In the genomic region with DNA sequence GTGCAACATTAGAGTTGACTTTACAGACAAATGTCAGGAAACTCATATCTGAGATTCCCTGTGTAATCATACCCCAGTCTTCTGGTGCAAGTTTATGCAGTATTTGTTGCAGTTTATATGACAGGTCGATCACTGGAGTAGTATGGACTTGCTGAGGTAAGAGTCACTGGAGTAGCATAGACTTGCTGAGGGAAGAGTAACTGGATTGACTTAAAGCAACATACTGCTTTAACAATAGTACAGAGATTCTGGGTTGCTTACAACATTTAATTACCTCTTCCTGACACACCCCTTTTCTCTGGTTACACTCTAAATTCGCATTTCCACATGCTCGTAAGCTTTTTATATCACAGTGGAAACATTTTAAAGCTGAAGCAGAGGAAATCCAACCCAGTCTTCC, we compare ENCODE assay signal across 1 cellular context.
TF ChIP-seq lines count a peak whose summit lies in the region.

No MANE protein-coding gene starts in this region.

TF ChIP-seq in SK-N-SH, 30 proteins besides CTCF, POLR2A, EP300 and RAD21 (continued from another document):
- TF ChIP-seq, protein P1, sequence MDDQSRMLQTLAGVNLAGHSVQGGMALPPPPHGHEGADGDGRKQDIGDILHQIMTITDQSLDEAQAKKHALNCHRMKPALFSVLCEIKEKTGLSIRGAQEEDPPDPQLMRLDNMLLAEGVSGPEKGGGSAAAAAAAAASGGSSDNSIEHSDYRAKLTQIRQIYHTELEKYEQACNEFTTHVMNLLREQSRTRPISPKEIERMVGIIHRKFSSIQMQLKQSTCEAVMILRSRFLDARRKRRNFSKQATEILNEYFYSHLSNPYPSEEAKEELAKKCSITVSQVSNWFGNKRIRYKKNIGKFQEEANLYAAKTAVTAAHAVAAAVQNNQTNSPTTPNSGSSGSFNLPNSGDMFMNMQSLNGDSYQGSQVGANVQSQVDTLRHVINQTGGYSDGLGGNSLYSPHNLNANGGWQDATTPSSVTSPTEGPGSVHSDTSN (IDR thresholded peaks at IDR 0.05), result no peak
- TF ChIP-seq TCF12 (IDR thresholded peaks at IDR 0.05) (no peak), RXRA (IDR thresholded peaks at IDR 0.05; ENCODE audit: borderline replicate concordance, low read depth) (no peak), CHD2 (IDR thresholded peaks at IDR 0.05; ENCODE audit: low read length, partially characterized antibody) (no peak), RFX5 (IDR thresholded peaks at IDR 0.05; ENCODE audit: low read length) (no peak)
- TF ChIP-seq, protein P2, sequence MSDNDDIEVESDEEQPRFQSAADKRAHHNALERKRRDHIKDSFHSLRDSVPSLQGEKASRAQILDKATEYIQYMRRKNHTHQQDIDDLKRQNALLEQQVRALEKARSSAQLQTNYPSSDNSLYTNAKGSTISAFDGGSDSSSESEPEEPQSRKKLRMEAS (IDR thresholded peaks at IDR 0.05; ENCODE audit: low read depth), result no peak
- TF ChIP-seq, protein P3, sequence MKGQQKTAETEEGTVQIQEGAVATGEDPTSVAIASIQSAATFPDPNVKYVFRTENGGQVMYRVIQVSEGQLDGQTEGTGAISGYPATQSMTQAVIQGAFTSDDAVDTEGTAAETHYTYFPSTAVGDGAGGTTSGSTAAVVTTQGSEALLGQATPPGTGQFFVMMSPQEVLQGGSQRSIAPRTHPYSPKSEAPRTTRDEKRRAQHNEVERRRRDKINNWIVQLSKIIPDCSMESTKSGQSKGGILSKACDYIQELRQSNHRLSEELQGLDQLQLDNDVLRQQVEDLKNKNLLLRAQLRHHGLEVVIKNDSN (IDR thresholded peaks at IDR 0.05; ENCODE audit: borderline replicate concordance, low read depth), result no peak
